8 cellular contexts compared by ENCODE assay signal in genomic region chr15:66153549-66154415, GRCh38.
DNase-seq lines count a peak whose midpoint lies in the region; ATAC-seq and TF ChIP-seq lines count a peak whose summit lies in the region.

No MANE protein-coding gene starts in this region.

- ATAC-seq in GM21381 (IDR thresholded peaks at IDR 0.05; ENCODE audit: unreplicated experiment) = peak; percentile 60
- ATAC-seq in HG03354 (IDR thresholded peaks at IDR 0.05; ENCODE audit: poor library complexity, severe bottlenecking, unreplicated experiment) = peak; percentile 92
- ATAC-seq in stimulated activated naive CD8-positive, alpha-beta T cell treated with anti-CD3 and anti-CD28 coated beads, Interleukin-15, Interleukin-2, amounts not matched to agents 100 U/mL and 50 U/mL, for 24 hours = no peak

- H3K4me3 ChIP-seq in GM12865 (ENCODE audit: low read depth, low read length) = no peak overlapping the region

- TF ChIP-seq CTCF in GM12865 (IDR thresholded peaks at IDR 0.05; ENCODE audit: insufficient read depth, low read depth, low read length, missing control alignments) = no peak

- DNase-seq in GM12865 (ENCODE audit: low read depth) (peak; percentile 86), NCI-H69 (lab: John Stamatoyannopoulos, UW) (peak; percentile 99), T1000 (lab: John Stamatoyannopoulos, UW) (no peak), AG08395 (ENCODE audit: low spot score) (no peak)
- DNase-seq in activated naive CD4-positive, alpha-beta T cell (lab: John Stamatoyannopoulos, UW) = no peak
- no peak for DNase-seq in stimulated activated naive CD8-positive, alpha-beta T cell treated with anti-CD3 and anti-CD28 coated beads, Interleukin-15, Interleukin-2, amounts not matched to agents 100 U/mL and 50 U/mL, for 24 hours

Comparison
In these comparisons a context has a peak if more than half of its experiments do, and no peak if none do; other contexts are left out.
1. DNase-seq: peak in GM12865 (single experiment) and NCI-H69 (single experiment); none in T1000 (single experiment), activated naive CD4-positive, alpha-beta T cell (0 of 4), AG08395 (single experiment) and stimulated activated naive CD8-positive, alpha-beta T cell treated with anti-CD3 and anti-CD28 coated beads, Interleukin-15, Interleukin-2, amounts not matched to agents 100 U/mL and 50 U/mL, for 24 hours (single experiment).